20 cellular contexts compared by ENCODE assay signal in the genomic region with DNA sequence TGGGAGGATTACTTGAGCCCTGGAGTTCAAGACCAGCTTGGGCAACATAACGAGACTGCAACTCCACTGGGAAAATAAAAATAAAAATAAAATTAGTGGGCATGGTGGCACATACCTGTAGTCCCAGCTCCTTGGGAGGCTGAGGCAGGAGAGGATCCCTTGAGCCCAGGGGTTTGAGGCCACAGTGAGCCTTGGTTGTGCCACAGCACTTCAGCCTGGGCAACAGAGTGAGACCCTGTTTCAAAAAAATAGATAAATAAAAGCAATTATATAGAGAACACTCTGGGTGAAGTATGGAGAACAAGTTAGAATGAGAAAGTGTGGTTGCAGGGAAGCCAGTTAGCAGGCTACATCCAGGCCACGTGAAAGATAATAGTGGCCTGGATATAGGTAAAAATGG. TPM values are rescaled to one million over a fixed set of nuclear protein-coding genes. Genes with fewer than 3 reads are reported as not detected.
DNase-seq lines count a peak whose midpoint lies in the region; ATAC-seq and TF ChIP-seq lines count a peak whose summit lies in the region.
"Had no signal": no experiment of that assay in that cellular context is flagged by ENCODE, and none has a peak within 500 bp of the region (broad histone marks: within the 10 kb centered on the region; RNA-seq: fewer than 3 reads in every experiment).

No MANE protein-coding gene starts in this region.

- H3K27me3 Mint-ChIP-seq in endodermal cell (ENCODE audit: insufficient read depth), result no peaks in the 10 kb centered on the region
- no peaks in the 10 kb centered on the region for H3K27me3 Mint-ChIP-seq in type B pancreatic cell
- peaks cover 17 to 28% of the 10 kb centered on the region in 2 donors for H3K27me3 Mint-ChIP-seq in stimulated activated naive B cell treated with anti-CD40 and anti-IgM and Interleukin-4, amounts not matched to agents 10 μg/mL and 1 μg/mL and 100 μg/mL, for 72 hours

- no peak for ATAC-seq in HG02970 (IDR thresholded peaks at IDR 0.05; ENCODE audit: low FRiP score, unreplicated experiment)
- ATAC-seq in stimulated activated naive B cell treated with anti-CD40 and anti-IgM and Interleukin-4, amounts not matched to agents 10 μg/mL and 1 μg/mL and 100 μg/mL, for 72 hours (replicated peaks), result no peak
- ATAC-seq: A549, GM23338, HCT116 had no signal

- H3K36me3 ChIP-seq in BLaER1, result no peaks in the 10 kb centered on the region
- H3K36me3 ChIP-seq in OCI-LY7 (ENCODE audit: insufficient read depth, low read length), result peaks cover 13% of the 10 kb centered on the region; the same call in 1 of the 2 replicates
- peaks cover 43% of the 10 kb centered on the region for H3K36me3 ChIP-seq in endodermal cell (ENCODE audit: control insufficient read depth, insufficient read depth, low read length)

- H4K20me1 ChIP-seq in BLaER1, result no peaks in the 10 kb centered on the region
- H4K20me1 ChIP-seq in OCI-LY7 (ENCODE audit: insufficient read depth, low read length), result no peaks in the 10 kb centered on the region

- peaks cover 50% of the 10 kb centered on the region for H3K36me3 Mint-ChIP-seq in endodermal cell (ENCODE audit: low read depth)
- H3K36me3 Mint-ChIP-seq in type B pancreatic cell, result peaks cover 39% of the 10 kb centered on the region
- H3K36me3 Mint-ChIP-seq in stimulated activated naive B cell treated with anti-CD40 and anti-IgM and Interleukin-4, amounts not matched to agents 10 μg/mL and 1 μg/mL and 100 μg/mL, for 72 hours, result no peaks in the 10 kb centered on the region
- H3K36me3 Mint-ChIP-seq: CD4-positive, CD25-positive, alpha-beta regulatory T cell; CD8-positive, alpha-beta memory T cell had no signal

- H3K9me3 ChIP-seq in BLaER1 (no peaks in the 10 kb centered on the region), OCI-LY7 (ENCODE audit: low read length) (peaks cover 8% of the 10 kb centered on the region; the same call in 1 of the 2 replicates), endodermal cell (ENCODE audit: control insufficient read depth, low read length) (peaks cover 22% of the 10 kb centered on the region)
- H3K9me3 ChIP-seq: A549 had no signal

- peaks cover 11% of the 10 kb centered on the region for H3K4me1 ChIP-seq in BLaER1
- H3K4me1 ChIP-seq in OCI-LY7 (ENCODE audit: insufficient read depth, low read length, poor library complexity, severe bottlenecking), result peaks cover 16% of the 10 kb centered on the region
- H3K4me1 ChIP-seq in endodermal cell (ENCODE audit: control insufficient read depth, insufficient read depth, low read length), result peaks cover 5% of the 10 kb centered on the region

- H3K27me3 ChIP-seq in BLaER1 (no peaks in the 10 kb centered on the region), endodermal cell (ENCODE audit: control insufficient read depth, insufficient read depth, low read length, poor library complexity, severe bottlenecking) (no peaks in the 10 kb centered on the region)

- intact Hi-C loops in OCI-LY7 (cut with micrococcal nuclease; ENCODE audit: unreplicated experiment), result no loop called here

- peak overlapping the region; percentile 43 for H3K4me2 ChIP-seq in BLaER1
- H3K4me2 ChIP-seq in OCI-LY7 (ENCODE audit: low read length), result peak overlapping the region; percentile 9; the same call in 1 of the 2 replicates
- H3K4me2 ChIP-seq: A549 had no signal

- H3K79me2 ChIP-seq in OCI-LY7 (ENCODE audit: insufficient read depth, low read depth, low read length), result no peaks in the 10 kb centered on the region

- H3K9ac ChIP-seq in BLaER1, result no peak overlapping the region
- H3K9ac ChIP-seq in endodermal cell (ENCODE audit: extremely low read depth, low read length, poor library complexity, severe bottlenecking), result no peak overlapping the region

- CTCF ChIA-PET in OCI-LY7 (lab: Charles Lee; ENCODE audit: unreplicated experiment), result no interaction called here

- H3K4me3 Mint-ChIP-seq in endodermal cell (no peak overlapping the region), type B pancreatic cell (no peak overlapping the region)
- H3K4me3 Mint-ChIP-seq in stimulated activated naive B cell treated with anti-CD40 and anti-IgM and Interleukin-4, amounts not matched to agents 10 μg/mL and 1 μg/mL and 100 μg/mL, for 72 hours, result no peak overlapping the region
- H3K4me3 Mint-ChIP-seq: CD4-positive, CD25-positive, alpha-beta regulatory T cell; CD8-positive, alpha-beta memory T cell; GM23338; HFFc6; IgD-negative memory B cell had no signal

- WGBS in endodermal cell (ENCODE audit: insufficient coverage in 1 of 2, insufficient read length in 1 of 2), 2 experiments, result 84 to 91% methylated on average over 2 of the region's 2 CpGs

- no peaks in the 10 kb centered on the region for H3K9me2 ChIP-seq in OCI-LY7 (ENCODE audit: insufficient read depth, low read length)

- DNase-seq in OCI-LY7 (ENCODE audit: low spot score) (no peak), endodermal cell (no peak), type B pancreatic cell (ENCODE audit: extremely low spot score, unreplicated experiment) (no peak), MV-4-11 (lab: John Stamatoyannopoulos, UW) (no peak)
- DNase-seq in stimulated activated naive B cell treated with anti-CD40 and anti-IgM and Interleukin-4, amounts not matched to agents 10 μg/mL and 1 μg/mL and 100 μg/mL, for 72 hours, result no peak
- DNase-seq: C1 segment of cervical spinal cord; CD4-positive, CD25-positive, alpha-beta regulatory T cell; CD8-positive, alpha-beta memory T cell; COR-L47; DMS79; GDM1; HFFc6; KBM-7 had no signal

- H3K9me3 Mint-ChIP-seq in endodermal cell (peaks cover 4% of the 10 kb centered on the region), type B pancreatic cell (peaks cover 8% of the 10 kb centered on the region)
- H3K9me3 Mint-ChIP-seq in stimulated activated naive B cell treated with anti-CD40 and anti-IgM and Interleukin-4, amounts not matched to agents 10 μg/mL and 1 μg/mL and 100 μg/mL, for 72 hours, result no peaks in the 10 kb centered on the region
- H3K9me3 Mint-ChIP-seq: CD8-positive, alpha-beta memory T cell; GM23338; HFFc6 had no signal

- H3K4me1 Mint-ChIP-seq in endodermal cell (peaks cover 28% of the 10 kb centered on the region), type B pancreatic cell (ENCODE audit: unreplicated experiment) (peaks cover 40% of the 10 kb centered on the region)
- H3K4me1 Mint-ChIP-seq in stimulated activated naive B cell treated with anti-CD40 and anti-IgM and Interleukin-4, amounts not matched to agents 10 μg/mL and 1 μg/mL and 100 μg/mL, for 72 hours, result peaks cover 6 to 9% of the 10 kb centered on the region in 2 donors

- TF ChIP-seq CTCF in OCI-LY7 (conservative IDR thresholded peaks at IDR 0.05; ENCODE audit: low read length) (no peak), endodermal cell (conservative IDR thresholded peaks at IDR 0.05) (no peak), type B pancreatic cell (conservative IDR thresholded peaks at IDR 0.05) (no peak)

- no peak overlapping the region for H2AFZ ChIP-seq in OCI-LY7 (ENCODE audit: low read length)
- H2AFZ ChIP-seq: GM23338 had no signal

- H3K27ac Mint-ChIP-seq in endodermal cell, result peak overlapping the region; percentile 24
- peak overlapping the region; percentile 13 for H3K27ac Mint-ChIP-seq in type B pancreatic cell
- no peak overlapping the region for H3K27ac Mint-ChIP-seq in stimulated activated naive B cell treated with anti-CD40 and anti-IgM and Interleukin-4, amounts not matched to agents 10 μg/mL and 1 μg/mL and 100 μg/mL, for 72 hours
- H3K27ac Mint-ChIP-seq: CD8-positive, alpha-beta memory T cell; GM23338; HFFc6; IgD-negative memory B cell had no signal

- no TSS peak for BruUV-seq in OCI-LY7 (replicated peaks; lab: Mats Ljungman, UMichigan)

- H3K4me3 ChIP-seq in BLaER1, result no peak overlapping the region
- no peak overlapping the region for H3K4me3 ChIP-seq in OCI-LY7 (ENCODE audit: low read depth, low read length, poor library complexity, severe bottlenecking)
- no peak overlapping the region for H3K4me3 ChIP-seq in endodermal cell (ENCODE audit: low read length)
- H3K4me3 ChIP-seq: A549, GM23338 had no signal

- POLR2A ChIA-PET in OCI-LY7 (lab: Charles Lee), result interaction anchor here (0.5 kb wide), 1 partner anchor 22 kb away, joined by 3 read pairs; no protein-coding TSS in a partner anchor

- H3K27ac ChIP-seq in BLaER1, result no peak overlapping the region
- H3K27ac ChIP-seq in OCI-LY7 (ENCODE audit: low read depth, low read length, poor library complexity, severe bottlenecking), result no peak overlapping the region
- H3K27ac ChIP-seq in endodermal cell (ENCODE audit: low read depth, low read length), result no peak overlapping the region
- H3K27ac ChIP-seq: 22Rv1, A549 had no signal

RNA-seq across cellular contexts. Expression of a gene that starts 25.7 kb away (rescaled TPM):
- total RNA-seq in OCI-LY7 (2014; rRNA removed; shearing (Covaris generic)), result 6.3 and 6.7 TPM in 2 replicates
- total RNA-seq in OCI-LY7 (2022), result 5.4 and 6.6 TPM in 2 replicates
- total RNA-seq in endodermal cell, result 10 to 100 TPM; 60.5 to 84.3 TPM
- 77.2 TPM for polyA plus RNA-seq in endodermal cell (2013, experiment 1 of 2)
- 70.4 TPM for polyA plus RNA-seq in endodermal cell (2013, experiment 2 of 2)
- total RNA-seq in type B pancreatic cell (ENCODE audit: low replicate concordance), result 47.3 and 52.1 TPM in 2 replicates
- polyA plus RNA-seq: IgD-negative memory B cell had no signal
